ENCODE assay signal across 1 cellular context in the genomic region with DNA sequence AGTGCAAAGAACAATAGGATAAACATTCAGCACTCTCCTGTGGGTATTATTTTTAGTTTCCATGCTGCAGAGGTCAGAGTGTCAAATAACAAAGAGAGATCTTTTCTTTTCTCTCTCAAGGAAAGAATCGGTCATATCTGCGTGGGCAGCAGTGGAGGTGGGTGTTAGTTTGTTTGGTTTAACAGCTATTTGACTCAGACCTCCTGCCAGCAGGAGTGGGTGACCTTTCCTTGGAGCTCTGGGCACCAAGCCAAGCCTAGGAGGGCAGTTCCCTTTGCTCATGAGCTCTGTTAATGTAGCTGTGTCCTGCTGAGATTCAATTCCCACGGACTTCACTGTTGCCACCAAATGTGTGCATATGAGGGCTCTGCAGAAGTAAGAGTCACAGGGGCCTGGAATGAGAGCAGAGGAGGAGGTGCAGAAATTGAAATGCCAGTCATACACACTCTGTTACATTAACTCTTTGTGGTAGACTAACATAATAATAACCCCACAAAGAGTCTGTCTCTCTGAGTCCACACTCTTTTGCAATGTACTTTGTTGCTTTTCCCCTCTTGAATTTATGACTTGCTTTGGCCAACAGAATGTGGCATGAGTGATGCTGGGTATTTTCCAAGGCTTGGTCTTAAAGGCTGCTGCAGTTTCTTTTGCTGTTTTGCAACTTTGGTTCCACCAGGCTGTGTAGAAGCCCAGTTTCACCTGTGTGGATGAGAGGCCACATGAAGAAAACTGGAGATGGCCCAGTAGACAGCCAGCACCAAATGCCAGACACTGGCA.
TF ChIP-seq lines count a peak whose summit lies in the region.

No MANE protein-coding gene starts in this region.

TF ChIP-seq in HEK293, 187 proteins besides CTCF, POLR2A, EP300 and RAD21 (continued from another document):
- TF ChIP-seq, protein P1, sequence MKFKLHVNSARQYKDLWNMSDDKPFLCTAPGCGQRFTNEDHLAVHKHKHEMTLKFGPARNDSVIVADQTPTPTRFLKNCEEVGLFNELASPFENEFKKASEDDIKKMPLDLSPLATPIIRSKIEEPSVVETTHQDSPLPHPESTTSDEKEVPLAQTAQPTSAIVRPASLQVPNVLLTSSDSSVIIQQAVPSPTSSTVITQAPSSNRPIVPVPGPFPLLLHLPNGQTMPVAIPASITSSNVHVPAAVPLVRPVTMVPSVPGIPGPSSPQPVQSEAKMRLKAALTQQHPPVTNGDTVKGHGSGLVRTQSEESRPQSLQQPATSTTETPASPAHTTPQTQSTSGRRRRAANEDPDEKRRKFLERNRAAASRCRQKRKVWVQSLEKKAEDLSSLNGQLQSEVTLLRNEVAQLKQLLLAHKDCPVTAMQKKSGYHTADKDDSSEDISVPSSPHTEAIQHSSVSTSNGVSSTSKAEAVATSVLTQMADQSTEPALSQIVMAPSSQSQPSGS (tag by site-specific recombination; IDR thresholded peaks at IDR 0.05; ENCODE audit: low read depth): no peak
- TF ChIP-seq TRIM28 (IDR thresholded peaks at IDR 0.05; ENCODE audit: borderline replicate concordance, low read length) (no peak; the same call in 1 of the 2 replicates), ZNF214 (tag by site-specific recombination; IDR thresholded peaks at IDR 0.05; ENCODE audit: borderline replicate concordance) (no peak), ZNF350 (tag by site-specific recombination; IDR thresholded peaks at IDR 0.05) (no peak), OVOL3 (tag by site-specific recombination; IDR thresholded peaks at IDR 0.05) (no peak), ZBTB48 (tag by site-specific recombination; IDR thresholded peaks at IDR 0.05) (no peak), ZNF19 (tag by site-specific recombination; IDR thresholded peaks at IDR 0.05; ENCODE audit: low read depth) (no peak), ZIC2 (tag by site-specific recombination; IDR thresholded peaks at IDR 0.05) (peak; percentile 94), ZNF148 (tag by site-specific recombination; IDR thresholded peaks at IDR 0.05; ENCODE audit: borderline replicate concordance) (no peak), ZBTB1 (tag by site-specific recombination; IDR thresholded peaks at IDR 0.05) (no peak), ZBTB17 (tag by site-specific recombination; IDR thresholded peaks at IDR 0.05) (no peak), ZSCAN4 (tag by site-specific recombination; IDR thresholded peaks at IDR 0.05) (no peak), ZNF747 (tag by site-specific recombination; IDR thresholded peaks at IDR 0.05) (no peak), ZNF792 (tag by site-specific recombination; IDR thresholded peaks at IDR 0.05) (no peak), REPIN1 (tag by site-specific recombination; IDR thresholded peaks at IDR 0.05; ENCODE audit: low read depth) (no peak), ZNF555 (tag by site-specific recombination; conservative IDR thresholded peaks at IDR 0.05) (no peak), ZNF16 (tag by site-specific recombination; IDR thresholded peaks at IDR 0.05; ENCODE audit: low read depth) (no peak), PRDM1 (tag by site-specific recombination; IDR thresholded peaks at IDR 0.05) (0 out of 2 replicates have a peak, but pooled peaks have one; percentile 25), ZNF776 (tag by site-specific recombination; IDR thresholded peaks at IDR 0.05; ENCODE audit: borderline replicate concordance) (no peak), HOXC10 (CRISPR knock-in tag; IDR thresholded peaks at IDR 0.05) (no peak), ZNF394 (tag by site-specific recombination; IDR thresholded peaks at IDR 0.05; ENCODE audit: borderline replicate concordance) (no peak), SP7 (tag by site-specific recombination; IDR thresholded peaks at IDR 0.05) (peak; percentile 85; the same call in 1 of the 2 replicates), ZSCAN23 (tag by site-specific recombination; IDR thresholded peaks at IDR 0.05) (no peak), ZFP3 (tag by site-specific recombination; IDR thresholded peaks at IDR 0.05; ENCODE audit: low read depth) (no peak), ZNF132 (tag by site-specific recombination; IDR thresholded peaks at IDR 0.05; ENCODE audit: borderline replicate concordance) (no peak), KLF8 (tag by site-specific recombination; IDR thresholded peaks at IDR 0.05) (no peak), ZNF837 (tag by site-specific recombination; IDR thresholded peaks at IDR 0.05) (no peak), ZNF335 (tag by site-specific recombination; conservative IDR thresholded peaks at IDR 0.05) (no peak), ZNF600 (tag by site-specific recombination; IDR thresholded peaks at IDR 0.05) (no peak), ZNF133 (tag by site-specific recombination; IDR thresholded peaks at IDR 0.05) (no peak), BCL11B (tag by site-specific recombination; IDR thresholded peaks at IDR 0.05; ENCODE audit: low read depth) (no peak), SALL2 (tag by site-specific recombination; IDR thresholded peaks at IDR 0.05; ENCODE audit: borderline replicate concordance) (no peak), PBX3 (CRISPR knock-in tag; IDR thresholded peaks at IDR 0.05) (no peak), ZNF416 (tag by site-specific recombination; IDR thresholded peaks at IDR 0.05) (no peak), ZNF239 (tag by site-specific recombination; IDR thresholded peaks at IDR 0.05) (no peak), ZNF626 (tag by site-specific recombination; IDR thresholded peaks at IDR 0.05) (no peak), ZSCAN16 (tag by site-specific recombination; IDR thresholded peaks at IDR 0.05) (no peak), KLF9 (tag by site-specific recombination; IDR thresholded peaks at IDR 0.05; ENCODE audit: low read depth) (no peak), ZNF169 (tag by site-specific recombination; IDR thresholded peaks at IDR 0.05) (no peak), GLIS2 (tag by site-specific recombination; IDR thresholded peaks at IDR 0.05) (peak; percentile 51; the same call in 1 of the 2 replicates), HOXD13 (CRISPR knock-in tag; IDR thresholded peaks at IDR 0.05; ENCODE audit: borderline replicate concordance) (no peak), ZNF211 (tag by site-specific recombination; IDR thresholded peaks at IDR 0.05; ENCODE audit: low read depth) (no peak), ZNF624 (tag by site-specific recombination; IDR thresholded peaks at IDR 0.05) (no peak), ZNF18 (tag by site-specific recombination; IDR thresholded peaks at IDR 0.05) (0 out of 2 replicates have a peak, but pooled peaks have one; percentile 19), PRDM6 (tag by site-specific recombination; IDR thresholded peaks at IDR 0.05) (peak; percentile 86), ZNF561 (tag by site-specific recombination; IDR thresholded peaks at IDR 0.05; ENCODE audit: borderline replicate concordance) (no peak; the same call in 1 of the 2 replicates)
- TF ChIP-seq, protein P2, sequence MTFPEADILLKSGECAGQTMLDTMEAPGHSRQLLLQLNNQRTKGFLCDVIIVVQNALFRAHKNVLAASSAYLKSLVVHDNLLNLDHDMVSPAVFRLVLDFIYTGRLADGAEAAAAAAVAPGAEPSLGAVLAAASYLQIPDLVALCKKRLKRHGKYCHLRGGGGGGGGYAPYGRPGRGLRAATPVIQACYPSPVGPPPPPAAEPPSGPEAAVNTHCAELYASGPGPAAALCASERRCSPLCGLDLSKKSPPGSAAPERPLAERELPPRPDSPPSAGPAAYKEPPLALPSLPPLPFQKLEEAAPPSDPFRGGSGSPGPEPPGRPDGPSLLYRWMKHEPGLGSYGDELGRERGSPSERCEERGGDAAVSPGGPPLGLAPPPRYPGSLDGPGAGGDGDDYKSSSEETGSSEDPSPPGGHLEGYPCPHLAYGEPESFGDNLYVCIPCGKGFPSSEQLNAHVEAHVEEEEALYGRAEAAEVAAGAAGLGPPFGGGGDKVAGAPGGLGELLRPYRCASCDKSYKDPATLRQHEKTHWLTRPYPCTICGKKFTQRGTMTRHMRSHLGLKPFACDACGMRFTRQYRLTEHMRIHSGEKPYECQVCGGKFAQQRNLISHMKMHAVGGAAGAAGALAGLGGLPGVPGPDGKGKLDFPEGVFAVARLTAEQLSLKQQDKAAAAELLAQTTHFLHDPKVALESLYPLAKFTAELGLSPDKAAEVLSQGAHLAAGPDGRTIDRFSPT (tag by site-specific recombination; IDR thresholded peaks at IDR 0.05): no peak
- TF ChIP-seq, protein P3, sequence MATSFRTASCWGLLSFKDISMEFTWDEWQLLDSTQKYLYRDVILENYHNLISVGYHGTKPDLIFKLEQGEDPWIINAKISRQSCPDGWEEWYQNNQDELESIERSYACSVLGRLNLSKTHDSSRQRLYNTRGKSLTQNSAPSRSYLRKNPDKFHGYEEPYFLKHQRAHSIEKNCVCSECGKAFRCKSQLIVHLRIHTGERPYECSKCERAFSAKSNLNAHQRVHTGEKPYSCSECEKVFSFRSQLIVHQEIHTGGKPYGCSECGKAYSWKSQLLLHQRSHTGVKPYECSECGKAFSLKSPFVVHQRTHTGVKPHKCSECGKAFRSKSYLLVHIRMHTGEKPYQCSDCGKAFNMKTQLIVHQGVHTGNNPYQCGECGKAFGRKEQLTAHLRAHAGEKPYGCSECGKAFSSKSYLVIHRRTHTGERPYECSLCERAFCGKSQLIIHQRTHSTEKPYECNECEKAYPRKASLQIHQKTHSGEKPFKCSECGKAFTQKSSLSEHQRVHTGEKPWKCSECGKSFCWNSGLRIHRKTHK (tag by site-specific recombination; IDR thresholded peaks at IDR 0.05): no peak
